9 cellular contexts compared by ENCODE assay signal in genomic region chr9:5764130-5764868, GRCh38.
A peak's percentile ranks its signal among the peaks of the same experiment; 100 is the strongest.
DNase-seq lines count a peak whose midpoint lies in the region; ATAC-seq lines count a peak whose summit lies in the region.
"Had no signal": no experiment of that assay in that cellular context is flagged by ENCODE, and none has a peak within 500 bp of the region (broad histone marks: within the 10 kb centered on the region; RNA-seq: fewer than 3 reads in every experiment).

No MANE protein-coding gene starts in this region.

- H3K27me3 Mint-ChIP-seq in activated CD4-positive, alpha-beta T cell treated with anti-CD3 and anti-CD28 coated beads, Interleukin-2, amount 10 ng/mL, durations not matched to agents 7 days and 5 days: no peaks in the 10 kb centered on the region

- POLR2A ChIA-PET in activated CD4-positive, alpha-beta T cell treated with anti-CD3 and anti-CD28 coated beads, Interleukin-2, amount 10 ng/mL, durations not matched to agents 7 days and 5 days (lab: Charles Lee): no interaction called here

- DNase-seq in activated CD4-positive, alpha-beta T cell treated with anti-CD3 and anti-CD28 coated beads, Interleukin-2, amount 10 ng/mL, durations not matched to agents 7 days and 5 days: peak; percentile 23
- DNase-seq in activated CD4-positive, alpha-beta T cell treated with anti-CD3 and anti-CD28 coated beads, Interleukin-2, amount 50 U/mL, for 48 hours: no peak
- DNase-seq in stimulated activated effector memory CD8-positive, alpha-beta T cell treated with anti-CD3 and anti-CD28 coated beads, Interleukin-12 subunit alpha, Interleukin-12 subunit beta, amount 100 ng/mL, for 72 hours (ENCODE audit: low spot score in 2 of 2): no peak
- DNase-seq in NCI-H446 (lab: John Stamatoyannopoulos, UW) (no peak), NCI-H2029 (lab: John Stamatoyannopoulos, UW) (no peak), NCI-H1092 treated with DMSO at 0.1 percent for 48 hours (lab: John Stamatoyannopoulos, UW) (no peak)
- DNase-seq: stomach had no signal

- CTCF ChIA-PET in activated CD4-positive, alpha-beta T cell treated with anti-CD3 and anti-CD28 coated beads, Interleukin-2, amount 10 ng/mL, durations not matched to agents 7 days and 5 days (lab: Charles Lee): interaction anchor here (0.6 to 1.7 kb wide), 8 partner anchors 8 to 1826 kb away, joined by 3 to 7 read pairs (median 4); partner anchors contain the start of gene ERMP1

- H3K9me3 Mint-ChIP-seq in activated CD4-positive, alpha-beta T cell treated with anti-CD3 and anti-CD28 coated beads, Interleukin-2, amount 10 ng/mL, durations not matched to agents 7 days and 5 days: no peaks in the 10 kb centered on the region
- no peaks in the 10 kb centered on the region for H3K9me3 Mint-ChIP-seq in stimulated activated effector memory CD8-positive, alpha-beta T cell treated with anti-CD3 and anti-CD28 coated beads, Interleukin-12 subunit alpha, Interleukin-12 subunit beta, amount 100 ng/mL, for 72 hours

- ATAC-seq in GM21619 (IDR thresholded peaks at IDR 0.05; ENCODE audit: unreplicated experiment): peak; percentile 96
- ATAC-seq in HG03439 (IDR thresholded peaks at IDR 0.05; ENCODE audit: unreplicated experiment): peak; percentile 62
- peak; percentile 73 for ATAC-seq in stimulated activated effector memory CD8-positive, alpha-beta T cell treated with anti-CD3 and anti-CD28 coated beads, Interleukin-12 subunit alpha, Interleukin-12 subunit beta, amount 100 ng/mL, for 72 hours

- peaks cover 71% of the 10 kb centered on the region for H3K36me3 Mint-ChIP-seq in activated CD4-positive, alpha-beta T cell treated with anti-CD3 and anti-CD28 coated beads, Interleukin-2, amount 10 ng/mL, durations not matched to agents 7 days and 5 days (ENCODE audit: low read depth)
- peaks cover 85% of the 10 kb centered on the region for H3K36me3 Mint-ChIP-seq in stimulated activated effector memory CD8-positive, alpha-beta T cell treated with anti-CD3 and anti-CD28 coated beads, Interleukin-12 subunit alpha, Interleukin-12 subunit beta, amount 100 ng/mL, for 72 hours

- H3K4me1 Mint-ChIP-seq in activated CD4-positive, alpha-beta T cell treated with anti-CD3 and anti-CD28 coated beads, Interleukin-2, amount 10 ng/mL, durations not matched to agents 7 days and 5 days: peaks cover 39% of the 10 kb centered on the region
- H3K4me1 Mint-ChIP-seq in stimulated activated effector memory CD8-positive, alpha-beta T cell treated with anti-CD3 and anti-CD28 coated beads, Interleukin-12 subunit alpha, Interleukin-12 subunit beta, amount 100 ng/mL, for 72 hours: peaks cover 9% of the 10 kb centered on the region

- H3K27ac Mint-ChIP-seq in activated CD4-positive, alpha-beta T cell treated with anti-CD3 and anti-CD28 coated beads, Interleukin-2, amount 10 ng/mL, durations not matched to agents 7 days and 5 days: peak overlapping the region; percentile 68
- no peak overlapping the region for H3K27ac Mint-ChIP-seq in stimulated activated effector memory CD8-positive, alpha-beta T cell treated with anti-CD3 and anti-CD28 coated beads, Interleukin-12 subunit alpha, Interleukin-12 subunit beta, amount 100 ng/mL, for 72 hours

- H3K4me3 Mint-ChIP-seq in activated CD4-positive, alpha-beta T cell treated with anti-CD3 and anti-CD28 coated beads, Interleukin-2, amount 10 ng/mL, durations not matched to agents 7 days and 5 days: no peak overlapping the region
- H3K4me3 Mint-ChIP-seq in stimulated activated effector memory CD8-positive, alpha-beta T cell treated with anti-CD3 and anti-CD28 coated beads, Interleukin-12 subunit alpha, Interleukin-12 subunit beta, amount 100 ng/mL, for 72 hours: no peak overlapping the region
